ENCODE assay signal across 8 cellular contexts in the genomic region with DNA sequence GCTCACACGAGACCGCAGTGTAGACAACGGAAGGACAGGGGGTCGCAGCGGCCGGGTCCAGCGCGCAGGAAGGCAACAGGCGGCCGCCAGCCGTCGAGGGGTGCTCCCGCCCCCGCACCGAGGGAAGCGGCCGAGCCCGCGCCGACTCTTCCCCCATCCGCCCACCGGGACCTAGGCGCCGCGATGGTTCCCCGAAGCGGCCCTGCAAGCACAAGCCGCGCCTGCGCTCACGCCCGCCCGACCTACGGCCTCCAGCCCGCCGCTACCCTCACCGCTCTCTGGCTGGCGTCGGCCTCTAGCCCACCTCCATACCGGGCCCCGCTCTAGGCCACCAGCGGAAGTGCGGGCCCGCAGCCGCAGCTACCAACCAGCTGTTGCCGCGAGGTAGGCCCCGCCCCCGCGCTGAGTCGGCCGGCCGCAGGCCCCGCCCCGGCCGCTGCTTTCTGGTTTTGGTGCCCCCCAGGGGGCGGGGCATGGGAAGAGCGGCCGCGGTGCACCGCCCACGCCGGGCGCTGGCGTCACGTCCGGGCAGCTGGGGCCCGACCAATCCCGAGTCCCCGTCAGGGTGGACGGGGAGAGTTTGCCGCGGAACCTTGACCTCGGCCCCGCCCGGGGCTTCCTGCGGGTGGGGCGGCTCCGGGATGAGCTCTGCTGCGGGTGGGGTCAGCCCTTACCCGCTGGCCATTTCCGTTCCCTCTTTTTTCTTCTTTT. TPM values are rescaled to one million over a fixed set of nuclear protein-coding genes. Genes with fewer than 3 reads are reported as not detected.
DNase-seq lines count a peak whose midpoint lies in the region; ATAC-seq and TF ChIP-seq lines count a peak whose summit lies in the region.

Gene SETX, minus strand, starts transcription at position 342 of the 711 bp plus-strand sequence. CDS start 5,558 bp downstream, outside the sequence.

- H3K4me3 ChIP-seq in cardiac fibroblast (replicated peaks in 1 of 2; ENCODE audit: low read depth in 2 of 2, low read length in 2 of 2) (peak within 1 kb of the TSS; percentile 80 to 96), smooth muscle cell (peak within 1 kb of the TSS; percentile 71)

- peak; percentile 92 for DNase-seq in AG09319 (ENCODE audit: extremely low read depth, low read depth)
- DNase-seq in NCI-H345 (lab: John Stamatoyannopoulos, UW): peak; percentile 99
- peak; percentile 93 for DNase-seq in activated B cell treated with CpG ODN at 0.5 μM for 24 hours
- DNase-seq in cardiac fibroblast (ENCODE audit: low read depth in 2 of 2): peak; percentile 96 to 99
- DNase-seq in iPS-NIHi7 (ENCODE audit: extremely low spot score): peak; percentile 100
- peak; percentile 87 for DNase-seq in smooth muscle cell (lab: John Stamatoyannopoulos, UW; ENCODE audit: unreplicated experiment)

- H3F3A ChIP-seq in smooth muscle cell (ENCODE audit: low read depth): no peaks in the 10 kb centered on the region

- peak within 1 kb of the TSS; percentile 92 for H3K9ac ChIP-seq in smooth muscle cell (ENCODE audit: low read depth)

- H2AFZ ChIP-seq in smooth muscle cell (ENCODE audit: low read depth): peak within 1 kb of the TSS; percentile 99

- H3K27me3 Mint-ChIP-seq in activated B cell treated with CpG ODN at 0.5 μM for 24 hours: no peaks in the 10 kb centered on the region

- WGBS in smooth muscle cell (ENCODE audit: low lambda C conversion rate): 0% methylated on average over 53 of the region's 82 CpGs

- H3K4me2 ChIP-seq in smooth muscle cell: peak within 1 kb of the TSS; percentile 90

- H3K79me2 ChIP-seq in smooth muscle cell (ENCODE audit: low read depth): peaks cover 49% of the 10 kb centered on the region

- peaks cover 53% of the 10 kb centered on the region for H3K4me1 Mint-ChIP-seq in activated B cell treated with CpG ODN at 0.5 μM for 24 hours

- H3K27ac ChIP-seq in smooth muscle cell (ENCODE audit: low read depth): peak within 1 kb of the TSS; percentile 84

- peaks cover 6% of the 10 kb centered on the region for H3K36me3 ChIP-seq in smooth muscle cell (ENCODE audit: low read depth)

- ATAC-seq in GM19025 (IDR thresholded peaks at IDR 0.05; ENCODE audit: low read depth, unreplicated experiment) (peak; percentile 88), HG03280 (IDR thresholded peaks at IDR 0.05; ENCODE audit: unreplicated experiment) (peak; percentile 83), activated B cell treated with CpG ODN at 0.5 μM for 24 hours (ENCODE audit: low read depth) (peak; percentile 87)

- H3K27me3 ChIP-seq in smooth muscle cell (ENCODE audit: low read depth): no peaks in the 10 kb centered on the region

- TF ChIP-seq CTCF in AG09319 (IDR thresholded peaks at IDR 0.05; ENCODE audit: low read depth, low read length) (no peak), activated B cell treated with CpG ODN at 0.5 μM for 24 hours (IDR thresholded peaks at IDR 0.05) (no peak), cardiac fibroblast (IDR thresholded peaks at IDR 0.05; ENCODE audit: low read depth, low read length) (no peak), smooth muscle cell (IDR thresholded peaks at IDR 0.05; ENCODE audit: borderline replicate concordance, insufficient read depth, poor library complexity, severe bottlenecking) (no peak)

- H3K27ac Mint-ChIP-seq in activated B cell treated with CpG ODN at 0.5 μM for 24 hours: peak within 1 kb of the TSS; percentile 97

- peaks cover 43% of the 10 kb centered on the region for H3K36me3 Mint-ChIP-seq in activated B cell treated with CpG ODN at 0.5 μM for 24 hours (ENCODE audit: low read depth)

- H3K4me3 Mint-ChIP-seq in activated B cell treated with CpG ODN at 0.5 μM for 24 hours: peak within 1 kb of the TSS; percentile 94

- POLR2A ChIA-PET in activated B cell treated with CpG ODN at 0.5 μM for 24 hours (lab: Charles Lee): interaction anchor here (0.6 to 9.7 kb wide), 22 partner anchors 9 to 1099 kb away, joined by 3 to 527 read pairs (median 4); partner anchors contain the start of genes CFAP77, DDX31, GTF3C4 and GTF3C5

- peaks cover 37% of the 10 kb centered on the region for H4K20me1 ChIP-seq in smooth muscle cell (ENCODE audit: low read depth)

- peaks cover 12% of the 10 kb centered on the region for H3K4me1 ChIP-seq in smooth muscle cell (ENCODE audit: low read depth)

- CTCF ChIA-PET in activated B cell treated with CpG ODN at 0.5 μM for 24 hours (lab: Charles Lee): interaction anchor here (1.1 to 6.3 kb wide), 2 partner anchors 11 to 28 kb away, joined by 3 to 57 read pairs; no protein-coding TSS in a partner anchor

- H3K9me3 Mint-ChIP-seq in activated B cell treated with CpG ODN at 0.5 μM for 24 hours: peaks cover 3% of the 10 kb centered on the region

- intact Hi-C loops in activated B cell treated with CpG ODN at 0.5 μM for 24 hours (cut with micrococcal nuclease): loop anchor here (1.0 to 10.0 kb wide), 6 partner anchors 19 to 960 kb away; partner anchors contain the start of genes GTF3C4, PRRC2B and TTF1

- no peaks in the 10 kb centered on the region for H3K9me3 ChIP-seq in smooth muscle cell (replicated peaks; ENCODE audit: low read depth)

RNA-seq across cellular contexts. Expression of gene SETX, which starts in this region (rescaled TPM):
- total RNA-seq in activated B cell treated with CpG ODN at 0.5 μM for 24 hours: 91.3 and 109 TPM in 2 replicates
- 50.9 and 66.0 TPM in 2 replicates for total RNA-seq in smooth muscle cell
- 11.4 and 13.5 TPM in 2 replicates for polyA plus RNA-seq in smooth muscle cell

Comparison
In these comparisons a context has a peak if more than half of its experiments do, and no peak if none do; other contexts are left out.
1. Peak in every context shown above with its lines: DNase-seq, ATAC-seq, H3K4me3 ChIP-seq and H3K27ac ChIP-seq.